In genomic region chr7:132947011-132947410, GRCh38 we compare ENCODE assay signal across 8 cellular contexts.
"Had no signal": no experiment of that assay in that cellular context is flagged by ENCODE, and none has a peak within 500 bp of the region (broad histone marks: within the 10 kb centered on the region; RNA-seq: fewer than 3 reads in every experiment).

No MANE protein-coding gene starts in this region.

- H3K36me3 ChIP-seq: HAP-1 had no signal

- H3K27ac Mint-ChIP-seq: HFFc6 had no signal

- DNase-seq: GM23248, GOT3, H7, HFFc6, IMR-90 had no signal

- FAIRE-seq: HTR-8/SVneo had no signal

- ATAC-seq: HCT116 had no signal

- H3K9me3 Mint-ChIP-seq: HFFc6 had no signal

- H2AFZ ChIP-seq: GM23248 had no signal

- H3K9me3 ChIP-seq: HAP-1 had no signal

- H3K4me3 ChIP-seq: GM23248, HAP-1 had no signal

- H3K4me3 Mint-ChIP-seq: HFFc6 had no signal

- H3K27ac ChIP-seq: GM23248 had no signal

- H3K9ac ChIP-seq: GM23248 had no signal
